Comparison of ENCODE assay signal across 1 cellular context in genomic region chr17:21550031-21550430, GRCh38.
A peak's percentile ranks its signal among the peaks of the same experiment; 100 is the strongest.
TF ChIP-seq lines count a peak whose summit lies in the region.

No MANE protein-coding gene starts in this region.

TF ChIP-seq in IMR-90, 13 proteins besides CTCF, POLR2A, EP300 and RAD21 (continued from another document):
- peak; percentile 65 for TF ChIP-seq FOS (IDR thresholded peaks at IDR 0.05; ENCODE audit: low read depth, low read length)
